Comparison of ENCODE assay signal across 8 cellular contexts in the genomic region with DNA sequence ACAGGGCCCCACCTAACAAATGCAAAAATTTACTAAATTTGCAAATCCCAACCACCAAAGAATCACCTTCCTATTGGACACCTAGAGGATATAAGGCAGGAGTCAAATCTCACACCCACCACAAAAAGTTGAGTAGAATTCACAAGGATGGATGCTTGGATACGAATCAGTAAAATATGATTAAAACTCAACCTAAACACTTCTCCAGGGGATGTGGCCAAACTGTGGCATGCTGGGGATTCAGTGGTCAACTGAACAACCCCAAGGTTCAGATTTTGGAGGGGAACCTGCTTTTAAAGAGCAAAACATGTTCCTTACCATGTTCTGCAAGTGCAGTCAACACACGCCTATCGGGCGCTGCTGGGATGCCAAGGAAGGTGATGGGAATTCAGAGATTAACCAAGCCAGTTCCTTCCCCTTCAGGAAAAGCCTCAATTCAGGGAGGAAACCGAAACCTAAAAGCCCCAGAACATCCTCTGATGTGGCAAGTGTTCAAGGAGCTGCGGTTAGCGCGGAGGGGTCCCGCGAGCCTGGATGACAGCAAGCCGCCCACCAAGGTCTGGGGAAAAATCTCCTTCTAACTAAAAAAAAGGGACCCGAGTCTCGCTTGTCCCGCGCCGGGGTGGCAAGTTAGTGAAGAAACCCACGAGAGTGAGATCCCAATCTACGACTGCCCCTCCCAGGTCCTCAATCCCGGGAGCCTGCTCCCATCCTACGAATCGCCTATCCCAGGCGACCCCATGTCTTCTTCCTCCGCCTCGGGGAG. TPM values are rescaled to one million over a fixed set of nuclear protein-coding genes. Genes with fewer than 3 reads are reported as not detected.
DNase-seq lines count a peak whose midpoint lies in the region; ATAC-seq and TF ChIP-seq lines count a peak whose summit lies in the region.

No MANE protein-coding gene starts in this region.

- peaks cover 17% of the 10 kb centered on the region; the same call in 1 of the 2 replicates for H3K27me3 ChIP-seq in HUES6 (ENCODE audit: control insufficient read depth, insufficient read depth, low read length)

- H3K9me3 ChIP-seq in HUES6 (ENCODE audit: control insufficient read depth, insufficient read depth, low read depth, low read length), result no peaks in the 10 kb centered on the region

- H3K4me1 Mint-ChIP-seq in activated B cell treated with CpG ODN at 0.5 μM for 24 hours (peaks cover 24% of the 10 kb centered on the region), naive B cell (peaks cover 19 to 29% (median 25%) of the 10 kb centered on the region in 3 donors)

- H3K36me3 ChIP-seq in HUES6 (ENCODE audit: control insufficient read depth, insufficient read depth, low read length), result no peaks in the 10 kb centered on the region; the same call in 1 of the 2 replicates

- DNase-seq in NCI-H526 (lab: John Stamatoyannopoulos, UW) (peak; percentile 12 to 47), NCI-H526 treated with DMSO at 0.1 percent for 48 hours (lab: John Stamatoyannopoulos, UW) (no peak), activated B cell treated with CpG ODN at 0.5 μM for 24 hours (no peak), erythroblast (lab: John Stamatoyannopoulos, UW) (peak; percentile 35 to 45), naive B cell (no peak), NCI-H1694 (lab: John Stamatoyannopoulos, UW) (no peak)

- no peak overlapping the region for H3K27ac ChIP-seq in HUES6 (ENCODE audit: low read depth, low read length)

- CTCF ChIA-PET in activated B cell treated with CpG ODN at 0.5 μM for 24 hours (lab: Charles Lee), result no interaction called here

- POLR2A ChIA-PET in activated B cell treated with CpG ODN at 0.5 μM for 24 hours (lab: Charles Lee), result no interaction called here

- H3K9ac ChIP-seq in HUES6 (ENCODE audit: low read length), result peak overlapping the region; percentile 14

- TF ChIP-seq POLR2A in erythroblast (IDR thresholded peaks at IDR 0.05; ENCODE audit: low read length), result no peak

- H3K4me3 Mint-ChIP-seq in activated B cell treated with CpG ODN at 0.5 μM for 24 hours (peak overlapping the region; percentile 96), naive B cell (peak overlapping the region; percentile 88 to 98 (median 97))

- ATAC-seq in activated B cell treated with CpG ODN at 0.5 μM for 24 hours (ENCODE audit: low read depth) (no peak), naive B cell (ENCODE audit: low read depth in 2 of 2) (no peak), HG03457 (IDR thresholded peaks at IDR 0.05; ENCODE audit: unreplicated experiment) (no peak)

- intact Hi-C loops in activated B cell treated with CpG ODN at 0.5 μM for 24 hours (cut with micrococcal nuclease), result loop anchor here (1.0 to 5.0 kb wide), 5 partner anchors 94 to 228 kb away; a partner anchor contains a TSS

- H3K9me3 Mint-ChIP-seq in activated B cell treated with CpG ODN at 0.5 μM for 24 hours, result no peaks in the 10 kb centered on the region
- no peaks in the 10 kb centered on the region for H3K9me3 Mint-ChIP-seq in naive B cell

- H3K36me3 Mint-ChIP-seq in activated B cell treated with CpG ODN at 0.5 μM for 24 hours (ENCODE audit: low read depth) (peaks cover 10% of the 10 kb centered on the region), naive B cell (no peaks in the 10 kb centered on the region)

- no peak for TF ChIP-seq CTCF in activated B cell treated with CpG ODN at 0.5 μM for 24 hours (IDR thresholded peaks at IDR 0.05)

- H3K27ac Mint-ChIP-seq in activated B cell treated with CpG ODN at 0.5 μM for 24 hours (peak overlapping the region; percentile 57), naive B cell (peak overlapping the region in 5 of 6 donors; percentile 21 to 93 (median 89))

- H3K4me1 ChIP-seq in HUES6 (ENCODE audit: control insufficient read depth, insufficient read depth, low read length), result peaks cover 22% of the 10 kb centered on the region

- H3K27me3 Mint-ChIP-seq in activated B cell treated with CpG ODN at 0.5 μM for 24 hours (no peaks in the 10 kb centered on the region), naive B cell (no peaks in the 10 kb centered on the region)

- peak overlapping the region; percentile 80 for H3K4me3 ChIP-seq in HUES6 (ENCODE audit: low read depth, low read length)

RNA-seq across cellular contexts. Expression of a gene that starts 0.9 kb away (rescaled TPM):
- total RNA-seq in activated B cell treated with CpG ODN at 0.5 μM for 24 hours, result 15.1 and 16.4 TPM in 2 replicates
- polyA plus RNA-seq in naive B cell (ENCODE audit: low read depth in 6 of 6), result 10 to 100 TPM; 13.8 to 25.1 (median 20.1) TPM

Comparison
In these comparisons a context has a peak if more than half of its experiments do, and no peak if none do; other contexts are left out.
1. DNase-seq: peak in NCI-H526 (2 of 2) and erythroblast (2 of 2); none in NCI-H526 treated with DMSO at 0.1 percent for 48 hours (single experiment), activated B cell treated with CpG ODN at 0.5 μM for 24 hours (single experiment), naive B cell (single experiment) and NCI-H1694 (single experiment).